24 cellular contexts compared by ENCODE assay signal in genomic region chr5:110896901-110897300, GRCh38.
DNase-seq lines count a peak whose midpoint lies in the region; ATAC-seq and TF ChIP-seq lines count a peak whose summit lies in the region.
"Had no signal": no experiment of that assay in that cellular context is flagged by ENCODE, and none has a peak within 500 bp of the region (broad histone marks: within the 10 kb centered on the region; RNA-seq: fewer than 3 reads in every experiment).

No MANE protein-coding gene starts in this region.

- no peaks in the 10 kb centered on the region for H3K9me3 Mint-ChIP-seq in activated CD4-positive, alpha-beta memory T cell treated with anti-CD3 and anti-CD28 coated beads for 36 hours
- H3K9me3 Mint-ChIP-seq: activated B cell treated with CpG ODN at 0.5 μM for 24 hours; stimulated activated effector memory CD8-positive, alpha-beta T cell treated with anti-CD3 and anti-CD28 coated beads, Interleukin-12 subunit alpha, Interleukin-12 subunit beta, amount 100 ng/mL, for 72 hours had no signal

- H3K18ac ChIP-seq in IMR-90 (ENCODE audit: low read depth, low read length), result peak overlapping the region; percentile 83; the same call in 1 of the 2 replicates

- no peak overlapping the region for H2AK9ac ChIP-seq in IMR-90 (replicated peaks; ENCODE audit: low read depth, low read length, poor library complexity)

- H2BK5ac ChIP-seq in IMR-90 (ENCODE audit: low read depth, low read length, poor library complexity, severe bottlenecking), result peak overlapping the region; percentile 89

- H4K20me1 ChIP-seq in IMR-90 (ENCODE audit: insufficient read depth, low read length), result no peaks in the 10 kb centered on the region

- H3K4me2 ChIP-seq in IMR-90 (ENCODE audit: low read depth, low read length), result peak overlapping the region; percentile 66; the same call in 1 of the 2 replicates

- TF ChIP-seq CTCF in AG09319 (IDR thresholded peaks at IDR 0.05; ENCODE audit: low read depth, low read length) (no peak), IMR-90 (conservative IDR thresholded peaks at IDR 0.05; ENCODE audit: low read depth, low read length) (no peak), astrocyte of the spinal cord (IDR thresholded peaks at IDR 0.05; ENCODE audit: low read depth, low read length) (no peak), fibroblast of villous mesenchyme (IDR thresholded peaks at IDR 0.05; ENCODE audit: insufficient read depth, low read depth, low read length) (no peak)

- no peak overlapping the region for H3K56ac ChIP-seq in IMR-90 (ENCODE audit: extremely low read depth, insufficient read depth, low read length)

- ATAC-seq in IMR-90 (ENCODE audit: low read depth) (peak; percentile 52), HG02973 (IDR thresholded peaks at IDR 0.05; ENCODE audit: unreplicated experiment) (no peak)
- ATAC-seq: psoas muscle; stimulated activated effector memory CD8-positive, alpha-beta T cell treated with anti-CD3 and anti-CD28 coated beads, Interleukin-12 subunit alpha, Interleukin-12 subunit beta, amount 100 ng/mL, for 72 hours had no signal

- H3K4me3 ChIP-seq in IMR-90 (ENCODE audit: insufficient read depth, low read depth, low read length) (no peak overlapping the region), astrocyte of the spinal cord (ENCODE audit: low read depth, low read length) (no peak overlapping the region), fibroblast of villous mesenchyme (ENCODE audit: low read depth, low read length) (no peak overlapping the region)
- H3K4me3 ChIP-seq: lung, MG63, psoas muscle, uterus had no signal

- intact Hi-C loops in IMR-90 (cut with micrococcal nuclease), result loop anchor here (5.0 kb wide), 1 partner anchor 130 kb away; no protein-coding TSS in a partner anchor
- intact Hi-C loops in activated CD4-positive, alpha-beta memory T cell treated with anti-CD3 and anti-CD28 coated beads for 36 hours (cut with micrococcal nuclease), result no loop called here

- H3K4me1 Mint-ChIP-seq in activated CD4-positive, alpha-beta memory T cell treated with anti-CD3 and anti-CD28 coated beads for 36 hours (ENCODE audit: low read depth), result no peaks in the 10 kb centered on the region
- H3K4me1 Mint-ChIP-seq: activated B cell treated with CpG ODN at 0.5 μM for 24 hours; stimulated activated effector memory CD8-positive, alpha-beta T cell treated with anti-CD3 and anti-CD28 coated beads, Interleukin-12 subunit alpha, Interleukin-12 subunit beta, amount 100 ng/mL, for 72 hours had no signal

- no peak overlapping the region for H2AFZ ChIP-seq in IMR-90 (replicated peaks; ENCODE audit: low read length, poor library complexity)

- H3K79me1 ChIP-seq in IMR-90 (ENCODE audit: low read depth in 1 of 2, low read length in 2 of 2), result no peaks in the 10 kb centered on the region

- H3K27me3 ChIP-seq in IMR-90 (ENCODE audit: control insufficient read depth, insufficient read depth, low read length), result no peaks in the 10 kb centered on the region
- H3K27me3 ChIP-seq: MG63, testis, uterus had no signal

- H3K9ac ChIP-seq in IMR-90 (ENCODE audit: low read depth, low read length), result no peak overlapping the region

- no peaks in the 10 kb centered on the region for H3K9me3 ChIP-seq in IMR-90 (ENCODE audit: control insufficient read depth, insufficient read depth, low read length)
- H3K9me3 ChIP-seq: psoas muscle, testis, uterus had no signal

- no peak overlapping the region for H3K23ac ChIP-seq in IMR-90 (ENCODE audit: low read depth, low read length)

- in situ Hi-C loops in IMR-90 (cut with MboI; ENCODE audit: low sequenced_read_pairs) (no loop called here), astrocyte of the spinal cord (cut with HindIII; ENCODE audit: low sequenced_read_pairs) (no loop called here)

- H3K27ac Mint-ChIP-seq in activated CD4-positive, alpha-beta memory T cell treated with anti-CD3 and anti-CD28 coated beads for 36 hours, result no peak overlapping the region
- H3K27ac Mint-ChIP-seq: activated B cell treated with CpG ODN at 0.5 μM for 24 hours; stimulated activated effector memory CD8-positive, alpha-beta T cell treated with anti-CD3 and anti-CD28 coated beads, Interleukin-12 subunit alpha, Interleukin-12 subunit beta, amount 100 ng/mL, for 72 hours had no signal

- peak overlapping the region; percentile 98; the same call in 1 of the 2 replicates for H2BK20ac ChIP-seq in IMR-90 (ENCODE audit: low read depth, low read length)

- CTCF ChIA-PET in IMR-90 (lab: Yijun Ruan, JAX), result no interaction called here
- CTCF ChIA-PET in activated CD4-positive, alpha-beta memory T cell treated with anti-CD3 and anti-CD28 coated beads for 36 hours (lab: Charles Lee), result no interaction called here

- H2AK5ac ChIP-seq in IMR-90 (ENCODE audit: low read depth, low read length), result peak overlapping the region; percentile 67; the same call in 1 of the 2 replicates

- peak overlapping the region; percentile 28; the same call in 1 of the 2 replicates for H3K4ac ChIP-seq in IMR-90 (ENCODE audit: low read depth, low read length)

- peaks cover 5% of the 10 kb centered on the region; the same call in 1 of the 2 replicates for H3K4me1 ChIP-seq in IMR-90 (ENCODE audit: control insufficient read depth, insufficient read depth, low read length)
- H3K4me1 ChIP-seq: psoas muscle, testis, uterus had no signal

- peak overlapping the region; percentile 39; the same call in 1 of the 2 replicates for H4K91ac ChIP-seq in IMR-90 (ENCODE audit: insufficient read depth, low read depth, low read length)

- peak overlapping the region in 1 of 2 experiments; percentile 85; a peak in 2 of 4 replicates for H4K8ac ChIP-seq in IMR-90 (ENCODE audit: low read depth in 2 of 2, low read length in 2 of 2)

- POLR2A ChIA-PET in IMR-90 (lab: Charles Lee; ENCODE audit: unreplicated experiment), result interaction anchor here (0.5 to 1.5 kb wide), 2 partner anchors 19 to 20 kb away, joined by 3 to 5 read pairs; no protein-coding TSS in a partner anchor
- POLR2A ChIA-PET in activated CD4-positive, alpha-beta memory T cell treated with anti-CD3 and anti-CD28 coated beads for 36 hours (lab: Charles Lee), result no interaction called here

- no peak overlapping the region for H4K5ac ChIP-seq in IMR-90 (ENCODE audit: low read depth, low read length)

- TF ChIP-seq RAD21 in IMR-90 (IDR thresholded peaks at IDR 0.05; ENCODE audit: low read length), result no peak

- no peak overlapping the region for H3K14ac ChIP-seq in IMR-90 (replicated peaks; ENCODE audit: low read depth, low read length)

- no TSS peak for BruUV-seq in IMR-90 (replicated peaks; lab: Mats Ljungman, UMichigan)

- DNase-seq in AG09319 (ENCODE audit: extremely low read depth, low read depth) (peak; percentile 57), IMR-90 (peak; percentile 90), astrocyte of the spinal cord (ENCODE audit: low read depth, low spot score) (peak; percentile 52), fibroblast of villous mesenchyme (ENCODE audit: low read depth) (peak; percentile 80), COLO668 (lab: John Stamatoyannopoulos, UW; ENCODE audit: unreplicated experiment) (no peak)
- no peak for DNase-seq in stimulated activated naive CD4-positive, alpha-beta T cell treated with Interleukin-2 at 50 U/mL for 16 hours (lab: John Stamatoyannopoulos, UW)
- DNase-seq in activated CD4-positive, alpha-beta memory T cell treated with anti-CD3 and anti-CD28 coated beads for 36 hours, result no peak
- DNase-seq: activated B cell treated with CpG ODN at 0.5 μM for 24 hours; activated CD4-positive, alpha-beta T cell treated with anti-CD3 and anti-CD28 coated beads, Interleukin-2, amount 50 U/mL, for 48 hours; activated gamma-delta T cell treated with Interleukin-2 at 50 U/mL for 16 hours; AML-193; GOT3; kidney glomerular epithelial cell; MG63; NCI-H1436; NCI-H69; psoas muscle; stimulated activated CD4-positive, alpha-beta T cell treated with anti-CD3 and anti-CD28 coated beads, Interleukin-2, amount 100 ng/mL, for 24 hours; SW 1271; testis; uterus had no signal

- no peak overlapping the region for H3K27ac ChIP-seq in IMR-90 (ENCODE audit: insufficient read depth, low read length)
- H3K27ac ChIP-seq: psoas muscle, testis, uterus had no signal

- dilution Hi-C loops in IMR-90 (cut with HindIII; ENCODE audit: low sequenced_read_pairs, unreplicated experiment), result no loop called here

- H3K4me3 Mint-ChIP-seq in activated CD4-positive, alpha-beta memory T cell treated with anti-CD3 and anti-CD28 coated beads for 36 hours, result no peak overlapping the region
- H3K4me3 Mint-ChIP-seq: activated B cell treated with CpG ODN at 0.5 μM for 24 hours; stimulated activated effector memory CD8-positive, alpha-beta T cell treated with anti-CD3 and anti-CD28 coated beads, Interleukin-12 subunit alpha, Interleukin-12 subunit beta, amount 100 ng/mL, for 72 hours had no signal

- peak overlapping the region; percentile 61; the same call in 1 of the 2 replicates for H2BK120ac ChIP-seq in IMR-90 (ENCODE audit: low read depth, low read length)

- TF ChIP-seq POLR2A in IMR-90 (IDR thresholded peaks at IDR 0.05; ENCODE audit: low read depth, low read length), result no peak

- H3K27me3 Mint-ChIP-seq in activated CD4-positive, alpha-beta memory T cell treated with anti-CD3 and anti-CD28 coated beads for 36 hours, result peaks cover 5% of the 10 kb centered on the region
- H3K27me3 Mint-ChIP-seq: activated B cell treated with CpG ODN at 0.5 μM for 24 hours had no signal

- no peaks in the 10 kb centered on the region for H3K36me3 ChIP-seq in IMR-90 (ENCODE audit: control insufficient read depth, insufficient read depth, low read length)
- H3K36me3 ChIP-seq: MG63, uterus had no signal

- H3K36me3 Mint-ChIP-seq in activated CD4-positive, alpha-beta memory T cell treated with anti-CD3 and anti-CD28 coated beads for 36 hours, result no peaks in the 10 kb centered on the region
- H3K36me3 Mint-ChIP-seq: stimulated activated effector memory CD8-positive, alpha-beta T cell treated with anti-CD3 and anti-CD28 coated beads, Interleukin-12 subunit alpha, Interleukin-12 subunit beta, amount 100 ng/mL, for 72 hours had no signal

- H3K9me1 ChIP-seq in IMR-90 (ENCODE audit: insufficient read depth, low read length), result no peaks in the 10 kb centered on the region

- 0 out of 3 replicates have a peak overlapping the region, but pooled peaks have one; percentile 46 for H2BK15ac ChIP-seq in IMR-90 (ENCODE audit: low read depth, low read length)

TF ChIP-seq in IMR-90, 13 proteins besides CTCF, POLR2A, EP300 and RAD21:
- TF ChIP-seq MAFK (IDR thresholded peaks at IDR 0.05; ENCODE audit: low read depth, low read length) (no peak), BHLHE40 (IDR thresholded peaks at IDR 0.05; ENCODE audit: low read depth, low read length) (no peak), CEBPB (IDR thresholded peaks at IDR 0.05; ENCODE audit: low read depth, low read length) (peak; percentile 74), RCOR1 (IDR thresholded peaks at IDR 0.05; ENCODE audit: insufficient replicate concordance, low read length) (no peak), SMC3 (IDR thresholded peaks at IDR 0.05; ENCODE audit: low read depth, low read length) (no peak), NFE2L2 (IDR thresholded peaks at IDR 0.05; ENCODE audit: low read depth, low read length) (no peak)

Comparison
In these comparisons a context has a peak if more than half of its experiments do, and no peak if none do; other contexts are left out.
1. DNase-seq: peak in AG09319 (single experiment), IMR-90 (single experiment), astrocyte of the spinal cord (single experiment) and fibroblast of villous mesenchyme (single experiment); none in COLO668 (single experiment), stimulated activated naive CD4-positive, alpha-beta T cell treated with Interleukin-2 at 50 U/mL for 16 hours (single experiment) and activated CD4-positive, alpha-beta memory T cell treated with anti-CD3 and anti-CD28 coated beads for 36 hours (single experiment).